ENCODE assay signal across 8 cellular contexts in genomic region chr22:21951931-21952465, GRCh38. TPM values are rescaled to one million over a fixed set of nuclear protein-coding genes. Genes with fewer than 3 reads are reported as not detected.
DNase-seq lines count a peak whose midpoint lies in the region; ATAC-seq and TF ChIP-seq lines count a peak whose summit lies in the region.

No MANE protein-coding gene starts in this region.

- DNase-seq in DND-41, result no peak
- DNase-seq in HuH-7.5 (ENCODE audit: low spot score), result peak; percentile 59
- DNase-seq in activated CD8-positive, alpha-beta memory T cell treated with anti-CD3 and anti-CD28 coated beads, Interleukin-2, amount 10 ng/mL, durations not matched to agents 7 days and 5 days, result peak; percentile 48
- DNase-seq in fibroblast of villous mesenchyme (ENCODE audit: low read depth), result peak; percentile 56
- no peak for DNase-seq in NCI-H1436 treated with DMSO at 0.1 percent for 48 hours (lab: John Stamatoyannopoulos, UW)

- peak overlapping the region; percentile 85 to 91; a peak in 3 of 4 replicates for H3K4me3 ChIP-seq in DND-41 (ENCODE audit: low read depth in 1 of 2, low read length in 2 of 2)
- peak overlapping the region; percentile 72 for H3K4me3 ChIP-seq in fibroblast of villous mesenchyme (ENCODE audit: low read depth, low read length)
- peak overlapping the region; percentile 77 for H3K4me3 ChIP-seq in neuron (ENCODE audit: low read length)

- H3K4me3 Mint-ChIP-seq in activated CD8-positive, alpha-beta memory T cell treated with anti-CD3 and anti-CD28 coated beads, Interleukin-2, amount 10 ng/mL, durations not matched to agents 7 days and 5 days, result peak overlapping the region; percentile 74

- peaks cover 3% of the 10 kb centered on the region for H3K27me3 Mint-ChIP-seq in activated CD8-positive, alpha-beta memory T cell treated with anti-CD3 and anti-CD28 coated beads, Interleukin-2, amount 10 ng/mL, durations not matched to agents 7 days and 5 days

- no peaks in the 10 kb centered on the region for H3K36me3 ChIP-seq in DND-41 (ENCODE audit: insufficient read depth, low read length)
- no peaks in the 10 kb centered on the region for H3K36me3 ChIP-seq in neuron (ENCODE audit: insufficient read depth, low read length)

- no peak overlapping the region for H3K27ac Mint-ChIP-seq in activated CD8-positive, alpha-beta memory T cell treated with anti-CD3 and anti-CD28 coated beads, Interleukin-2, amount 10 ng/mL, durations not matched to agents 7 days and 5 days

- H3K4me2 ChIP-seq in DND-41 (ENCODE audit: insufficient read depth, low read length), result peak overlapping the region; percentile 98

- H3K79me2 ChIP-seq in DND-41 (ENCODE audit: insufficient read depth, low read length), result peaks cover 8% of the 10 kb centered on the region

- H3K27ac ChIP-seq in DND-41 (ENCODE audit: low read length), result peak overlapping the region; percentile 78

- H3K4me1 ChIP-seq in DND-41 (ENCODE audit: insufficient read depth, low read length), result peaks cover 13% of the 10 kb centered on the region
- peaks cover 16% of the 10 kb centered on the region for H3K4me1 ChIP-seq in neuron (ENCODE audit: insufficient read depth, low read length)

- H3K9me3 ChIP-seq in DND-41 (ENCODE audit: insufficient read depth, low read length, severe bottlenecking), result no peaks in the 10 kb centered on the region
- H3K9me3 ChIP-seq in neuron (ENCODE audit: low read length), result no peaks in the 10 kb centered on the region

- H3K36me3 Mint-ChIP-seq in activated CD8-positive, alpha-beta memory T cell treated with anti-CD3 and anti-CD28 coated beads, Interleukin-2, amount 10 ng/mL, durations not matched to agents 7 days and 5 days, result peaks cover 2% of the 10 kb centered on the region

- CTCF ChIA-PET in activated CD8-positive, alpha-beta memory T cell treated with anti-CD3 and anti-CD28 coated beads, Interleukin-2, amount 10 ng/mL, durations not matched to agents 7 days and 5 days (lab: Charles Lee), result interaction anchor here (0.6 to 8.2 kb wide), 24 partner anchors 13 to 309 kb away, joined by 3 to 159 read pairs (median 5); partner anchors contain the start of genes MAPK1, SDF2L1 and TOP3B

- H3K27me3 ChIP-seq in DND-41 (ENCODE audit: insufficient read depth, low read length, poor library complexity) (no peaks in the 10 kb centered on the region), neuron (ENCODE audit: insufficient read depth, low read length) (no peaks in the 10 kb centered on the region)

- no peak for ATAC-seq in DND-41 (ENCODE audit: insufficient read depth, low read depth)
- ATAC-seq in activated CD8-positive, alpha-beta memory T cell treated with anti-CD3 and anti-CD28 coated beads, Interleukin-2, amount 10 ng/mL, durations not matched to agents 7 days and 5 days, result peak; percentile 25
- ATAC-seq in GM19035 (IDR thresholded peaks at IDR 0.05; ENCODE audit: unreplicated experiment), result no peak
- ATAC-seq in GM18520 (IDR thresholded peaks at IDR 0.05; ENCODE audit: unreplicated experiment), result no peak

- TF ChIP-seq CTCF in DND-41 (IDR thresholded peaks at IDR 0.05; ENCODE audit: borderline replicate concordance, extremely low read depth, low read length, poor library complexity, severe bottlenecking) (no peak), fibroblast of villous mesenchyme (IDR thresholded peaks at IDR 0.05; ENCODE audit: insufficient read depth, low read depth, low read length) (peak; percentile 1)

- peaks cover 8% of the 10 kb centered on the region for H4K20me1 ChIP-seq in DND-41 (ENCODE audit: insufficient read depth, low read length)

- peaks cover 14% of the 10 kb centered on the region for H3K4me1 Mint-ChIP-seq in activated CD8-positive, alpha-beta memory T cell treated with anti-CD3 and anti-CD28 coated beads, Interleukin-2, amount 10 ng/mL, durations not matched to agents 7 days and 5 days

- no peaks in the 10 kb centered on the region for H3K9me3 Mint-ChIP-seq in activated CD8-positive, alpha-beta memory T cell treated with anti-CD3 and anti-CD28 coated beads, Interleukin-2, amount 10 ng/mL, durations not matched to agents 7 days and 5 days (ENCODE audit: low read depth)

- H3K9ac ChIP-seq in DND-41 (ENCODE audit: low read depth, low read length), result peak overlapping the region; percentile 74

- H2AFZ ChIP-seq in DND-41 (ENCODE audit: low read depth, low read length) (peak overlapping the region; percentile 85; the same call in 1 of the 2 replicates), neuron (ENCODE audit: low read depth, low read length) (peak overlapping the region; percentile 18)

RNA-seq across cellular contexts. Expression of gene PPM1F, which starts 0.7 kb away (rescaled TPM):
- total RNA-seq in activated CD8-positive, alpha-beta memory T cell treated with anti-CD3 and anti-CD28 coated beads, Interleukin-2, amount 10 ng/mL, durations not matched to agents 7 days and 5 days, result 10 to 100 TPM; 14.4 to 22.9 TPM
- 33.2 and 36.7 TPM in 2 replicates for total RNA-seq in fibroblast of villous mesenchyme

RNA-seq across cellular contexts. Expression of gene TOP3B, which starts 30.6 kb away (rescaled TPM):
- 10 to 100 TPM; 46.6 to 50.4 TPM for total RNA-seq in activated CD8-positive, alpha-beta memory T cell treated with anti-CD3 and anti-CD28 coated beads, Interleukin-2, amount 10 ng/mL, durations not matched to agents 7 days and 5 days
- 31.6 and 33.2 TPM in 2 replicates for total RNA-seq in fibroblast of villous mesenchyme

Comparison
In these comparisons a context has a peak if more than half of its experiments do, and no peak if none do; other contexts are left out.
1. DNase-seq: peak in HuH-7.5 (single experiment), activated CD8-positive, alpha-beta memory T cell treated with anti-CD3 and anti-CD28 coated beads, Interleukin-2, amount 10 ng/mL, durations not matched to agents 7 days and 5 days (single experiment) and fibroblast of villous mesenchyme (single experiment); none in DND-41 (single experiment) and NCI-H1436 treated with DMSO at 0.1 percent for 48 hours (single experiment).
2. Peak in every context shown above with its lines, with median percentiles within 50 percentile points of each other: H3K4me3 ChIP-seq.